ENCODE assay signal across 18 cellular contexts in the genomic region with DNA sequence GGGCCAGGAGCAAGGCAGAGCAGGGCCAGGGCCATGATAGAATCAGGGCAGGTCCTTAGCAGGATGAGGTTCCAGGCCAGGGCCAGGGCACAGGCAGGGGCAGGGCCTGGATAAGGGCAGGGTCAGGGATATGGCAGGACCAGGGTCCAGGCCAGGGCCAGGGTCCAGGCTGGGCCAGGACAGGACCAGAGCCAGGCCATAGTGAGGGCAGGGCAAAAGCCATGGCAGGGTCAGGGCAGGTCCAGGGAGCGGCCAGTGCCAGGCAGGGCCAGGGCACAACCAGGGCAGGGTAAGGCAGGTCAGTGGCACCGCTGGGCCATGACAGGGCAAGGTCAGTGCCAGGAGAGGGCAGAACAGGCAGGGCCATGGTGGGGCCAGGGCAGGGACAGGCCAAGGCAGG.
A peak's percentile ranks its signal among the peaks of the same experiment; 100 is the strongest.
DNase-seq lines count a peak whose midpoint lies in the region; ATAC-seq and TF ChIP-seq lines count a peak whose summit lies in the region.
"Had no signal": no experiment of that assay in that cellular context is flagged by ENCODE, and none has a peak within 500 bp of the region (broad histone marks: within the 10 kb centered on the region; RNA-seq: fewer than 3 reads in every experiment).

No MANE protein-coding gene starts in this region.

- H3K27ac ChIP-seq in naive thymus-derived CD4-positive, alpha-beta T cell (ENCODE audit: low read depth, low read length): no peak overlapping the region
- H3K27ac ChIP-seq in ascending aorta: no peak overlapping the region
- H3K27ac ChIP-seq: KMS-11 had no signal

- H3K27me3 ChIP-seq in naive thymus-derived CD4-positive, alpha-beta T cell (ENCODE audit: control insufficient read depth in 2 of 2, insufficient read depth in 2 of 2, low read length in 2 of 2): no peaks in the 10 kb centered on the region
- H3K27me3 ChIP-seq in ascending aorta: no peaks in the 10 kb centered on the region
- H3K27me3 ChIP-seq: MG63 had no signal

- H3K4me1 Mint-ChIP-seq in naive thymus-derived CD4-positive, alpha-beta T cell: peaks cover 0 to 3% (median 0%) of the 10 kb centered on the region in 7 donors
- no peaks in the 10 kb centered on the region for H3K4me1 Mint-ChIP-seq in Calu3 (ENCODE audit: low read depth, unreplicated experiment)
- H3K4me1 Mint-ChIP-seq: CD4-positive, CD25-positive, alpha-beta regulatory T cell had no signal

- H3K4me3 Mint-ChIP-seq in naive thymus-derived CD4-positive, alpha-beta T cell: no peak overlapping the region
- no peak overlapping the region for H3K4me3 Mint-ChIP-seq in Calu3 (ENCODE audit: low read depth, unreplicated experiment)
- H3K4me3 Mint-ChIP-seq: CD4-positive, CD25-positive, alpha-beta regulatory T cell had no signal

- ATAC-seq in left ventricle myocardium superior (no peak), HG03432 (IDR thresholded peaks at IDR 0.05; ENCODE audit: unreplicated experiment) (no peak), GM18517 (IDR thresholded peaks at IDR 0.05; ENCODE audit: unreplicated experiment) (no peak)
- peak; percentile 8 for ATAC-seq in naive thymus-derived CD4-positive, alpha-beta T cell
- ATAC-seq: GM12878 had no signal

- DNase-seq in left ventricle myocardium superior (peak; percentile 22), cardiac septum (ENCODE audit: low spot score) (no peak), islet precursor cell (peak; percentile 50), ascending aorta (ENCODE audit: low spot score in 2 of 2) (no peak), Calu3 (no peak)
- DNase-seq in naive thymus-derived CD4-positive, alpha-beta T cell: no peak
- DNase-seq: AML-193; CD4-positive, CD25-positive, alpha-beta regulatory T cell; DMS79; GOT3; NCI-H1092 treated with DMSO at 0.1 percent for 48 hours; NCI-H1694; NCI-H69 had no signal

- BruUV-seq in Calu3 (replicated peaks; lab: Mats Ljungman, UMichigan): no TSS peak

- POLR2A ChIA-PET in naive thymus-derived CD4-positive, alpha-beta T cell (lab: Charles Lee): no interaction called here

- intact Hi-C loops in left ventricle myocardium superior (cut with micrococcal nuclease): no loop called here
- intact Hi-C loops in cardiac septum (cut with DNase I): no loop called here
- intact Hi-C loops in naive thymus-derived CD4-positive, alpha-beta T cell (cut with micrococcal nuclease): no loop called here
- intact Hi-C loops in ascending aorta (cut with DNase I): no loop called here
- intact Hi-C loops in Calu3 (cut with micrococcal nuclease; ENCODE audit: unreplicated experiment): no loop called here

- H3K27me3 Mint-ChIP-seq in naive thymus-derived CD4-positive, alpha-beta T cell: no peaks in the 10 kb centered on the region
- no peaks in the 10 kb centered on the region for H3K27me3 Mint-ChIP-seq in Calu3 (ENCODE audit: unreplicated experiment)
- H3K27me3 Mint-ChIP-seq: CD4-positive, CD25-positive, alpha-beta regulatory T cell had no signal

- H3K36me3 ChIP-seq in naive thymus-derived CD4-positive, alpha-beta T cell (ENCODE audit: control insufficient read depth in 2 of 3, insufficient read depth in 3 of 3, low read length in 3 of 3): no peaks in the 10 kb centered on the region
- no peaks in the 10 kb centered on the region for H3K36me3 ChIP-seq in ascending aorta

- H3K36me3 Mint-ChIP-seq in naive thymus-derived CD4-positive, alpha-beta T cell: peaks cover 0 to 7% (median 0%) of the 10 kb centered on the region in 5 donors
- peaks cover 6% of the 10 kb centered on the region for H3K36me3 Mint-ChIP-seq in Calu3 (ENCODE audit: insufficient read depth, unreplicated experiment)
- H3K36me3 Mint-ChIP-seq: CD4-positive, CD25-positive, alpha-beta regulatory T cell had no signal

- no peaks in the 10 kb centered on the region for H3K9me3 ChIP-seq in naive thymus-derived CD4-positive, alpha-beta T cell (ENCODE audit: control insufficient read depth in 2 of 3, low read length in 3 of 3)
- H3K9me3 ChIP-seq in ascending aorta: no peaks in the 10 kb centered on the region
- H3K9me3 ChIP-seq: MG63 had no signal

- no peak overlapping the region for H3K27ac Mint-ChIP-seq in naive thymus-derived CD4-positive, alpha-beta T cell
- H3K27ac Mint-ChIP-seq in Calu3 (ENCODE audit: unreplicated experiment): no peak overlapping the region

- no peak overlapping the region for H3K4me3 ChIP-seq in naive thymus-derived CD4-positive, alpha-beta T cell (ENCODE audit: low read length)
- H3K4me3 ChIP-seq in ascending aorta: no peak overlapping the region
- H3K4me3 ChIP-seq: GM12878, MG63 had no signal

- CTCF ChIA-PET in naive thymus-derived CD4-positive, alpha-beta T cell (lab: Charles Lee): no interaction called here
- CTCF ChIA-PET in Calu3 (lab: Charles Lee): no interaction called here

- TF ChIP-seq CTCF in ascending aorta (IDR thresholded peaks at IDR 0.05) (no peak), Calu3 (IDR thresholded peaks at IDR 0.05; ENCODE audit: unreplicated experiment) (no peak)

- H3K4me1 ChIP-seq in naive thymus-derived CD4-positive, alpha-beta T cell (ENCODE audit: control insufficient read depth in 2 of 2, insufficient read depth in 2 of 2, low read length in 2 of 2): no peaks in the 10 kb centered on the region
- H3K4me1 ChIP-seq in ascending aorta: no peaks in the 10 kb centered on the region

- H3K9me3 Mint-ChIP-seq in naive thymus-derived CD4-positive, alpha-beta T cell: peaks cover 0 to 3% (median 0%) of the 10 kb centered on the region in 11 donors
- peaks cover 4% of the 10 kb centered on the region for H3K9me3 Mint-ChIP-seq in Calu3 (ENCODE audit: low read depth, unreplicated experiment)

Comparison
In these comparisons a context has a peak if more than half of its experiments do, and no peak if none do; other contexts are left out.
1. DNase-seq: peak in left ventricle myocardium superior (single experiment) and islet precursor cell (single experiment); none in cardiac septum (single experiment), naive thymus-derived CD4-positive, alpha-beta T cell (0 of 9), ascending aorta (0 of 2) and Calu3 (single experiment).